8 cellular contexts compared by ENCODE assay signal in genomic region chr1:61043010-61043820, GRCh38. TPM values are rescaled to one million over a fixed set of nuclear protein-coding genes. Genes with fewer than 3 reads are reported as not detected.
A peak's percentile ranks its signal among the peaks of the same experiment; 100 is the strongest.
DNase-seq lines count a peak whose midpoint lies in the region; ATAC-seq and TF ChIP-seq lines count a peak whose summit lies in the region.

No MANE protein-coding gene starts in this region.

- H3K27me3 Mint-ChIP-seq in nephron (ENCODE audit: low read depth) = peaks cover 19% of the 10 kb centered on the region

- no peak overlapping the region for H3K27ac ChIP-seq in PC-3 (ENCODE audit: low read length)

- no peaks in the 10 kb centered on the region for H3F3A ChIP-seq in PC-3 (ENCODE audit: low read length, unreplicated experiment)

- no peaks in the 10 kb centered on the region for H3K36me3 ChIP-seq in PC-3 (ENCODE audit: low read depth, low read length)

- peak overlapping the region; percentile 78 for H3K4me2 ChIP-seq in PC-3 (ENCODE audit: low read length)

- DNase-seq in PC-3 (peak; percentile 78), fibroblast of the conjunctiva (ENCODE audit: low read depth) (peak; percentile 49), Kasumi-1 (lab: John Stamatoyannopoulos, UW) (no peak)
- DNase-seq in activated effector memory CD4-positive, alpha-beta T cell treated with anti-CD3 and anti-CD28 coated beads, Interleukin-2, amount 50 U/mL, for 16 hours = peak; percentile 93
- DNase-seq in stimulated activated naive CD4-positive, alpha-beta T cell (lab: John Stamatoyannopoulos, UW) = peak; percentile 52 to 79 (median 69)

- no TSS peak for BruUV-seq in PC-3 (replicated peaks; lab: Mats Ljungman, UMichigan)

- peak overlapping the region; percentile 15 to 83 (median 78) for H3K27ac Mint-ChIP-seq in nephron

- H4K20me1 ChIP-seq in PC-3 (ENCODE audit: low read length) = no peaks in the 10 kb centered on the region

- H3K27me3 ChIP-seq in PC-3 (ENCODE audit: low read length) = no peaks in the 10 kb centered on the region

- H3K4me1 Mint-ChIP-seq in nephron = peaks cover 8% of the 10 kb centered on the region

- H3K79me2 ChIP-seq in PC-3 (ENCODE audit: low read length) = no peaks in the 10 kb centered on the region

- peak overlapping the region; percentile 77 for H2AFZ ChIP-seq in PC-3 (ENCODE audit: low read length)

- no peaks in the 10 kb centered on the region for H3K9me2 ChIP-seq in PC-3 (replicated peaks; ENCODE audit: low read length)

- no peaks in the 10 kb centered on the region; the same call in 1 of the 2 replicates for H3K4me1 ChIP-seq in PC-3 (ENCODE audit: insufficient read depth, low read length)

- intact Hi-C loops in PC-3 (cut with micrococcal nuclease) = loop anchor here (5.0 kb wide), 3 partner anchors 196 to 886 kb away; no protein-coding TSS in a partner anchor

- H3K9me3 Mint-ChIP-seq in nephron = peaks cover under 1% of the 10 kb centered on the region

- POLR2A ChIA-PET in PC-3 (lab: Charles Lee; ENCODE audit: unreplicated experiment) = interaction anchor here (0.6 kb wide), 1 partner anchor 1072 kb away, joined by 3 read pairs; no protein-coding TSS in a partner anchor

- ATAC-seq in HG03432 (IDR thresholded peaks at IDR 0.05; ENCODE audit: unreplicated experiment) = peak; percentile 94
- ATAC-seq in PC-3 = peak; percentile 97

- peak overlapping the region; percentile 76 to 80 (median 78) for H3K4me3 Mint-ChIP-seq in nephron

- H3K4me3 ChIP-seq in PC-3 (ENCODE audit: low read length) = peak overlapping the region; percentile 56

- TF ChIP-seq CTCF in GM12874 (IDR thresholded peaks at IDR 0.05; ENCODE audit: insufficient read depth, low read depth, low read length) = peak; percentile 55
- TF ChIP-seq CTCF in PC-3 (conservative IDR thresholded peaks at IDR 0.05; ENCODE audit: low read depth, low read length) = peak; percentile 86
- TF ChIP-seq CTCF in nephron (IDR thresholded peaks at IDR 0.05; ENCODE audit: unreplicated experiment in 3 of 3) = peak; percentile 84 to 91 (median 89)

- no peaks in the 10 kb centered on the region for H3K9me3 ChIP-seq in PC-3 (ENCODE audit: low read length)

- CTCF ChIA-PET in PC-3 (lab: Charles Lee) = interaction anchor here (0.6 to 1.6 kb wide), 6 partner anchors 14 to 886 kb away, joined by 3 to 6 read pairs (median 4); no protein-coding TSS in a partner anchor

- H3K36me3 Mint-ChIP-seq in nephron (ENCODE audit: low read depth) = no peaks in the 10 kb centered on the region

- H3K9ac ChIP-seq in PC-3 (ENCODE audit: low read length) = no peak overlapping the region

RNA-seq across cellular contexts. Expression of gene NFIA, which starts 39.1 kb away (rescaled TPM):
- total RNA-seq in PC-3 (2014; rRNA removed) = 5.2 and 12.7 TPM in 2 replicates

Comparison
In these comparisons a context has a peak if more than half of its experiments do, and no peak if none do; other contexts are left out.
1. DNase-seq: peak in PC-3 (single experiment), activated effector memory CD4-positive, alpha-beta T cell treated with anti-CD3 and anti-CD28 coated beads, Interleukin-2, amount 50 U/mL, for 16 hours (single experiment), fibroblast of the conjunctiva (single experiment) and stimulated activated naive CD4-positive, alpha-beta T cell (6 of 6); none in Kasumi-1 (0 of 2).
2. Peak in every context shown above with its lines, with median percentiles within 50 percentile points of each other: CTCF ChIP-seq.